In the genomic region with DNA sequence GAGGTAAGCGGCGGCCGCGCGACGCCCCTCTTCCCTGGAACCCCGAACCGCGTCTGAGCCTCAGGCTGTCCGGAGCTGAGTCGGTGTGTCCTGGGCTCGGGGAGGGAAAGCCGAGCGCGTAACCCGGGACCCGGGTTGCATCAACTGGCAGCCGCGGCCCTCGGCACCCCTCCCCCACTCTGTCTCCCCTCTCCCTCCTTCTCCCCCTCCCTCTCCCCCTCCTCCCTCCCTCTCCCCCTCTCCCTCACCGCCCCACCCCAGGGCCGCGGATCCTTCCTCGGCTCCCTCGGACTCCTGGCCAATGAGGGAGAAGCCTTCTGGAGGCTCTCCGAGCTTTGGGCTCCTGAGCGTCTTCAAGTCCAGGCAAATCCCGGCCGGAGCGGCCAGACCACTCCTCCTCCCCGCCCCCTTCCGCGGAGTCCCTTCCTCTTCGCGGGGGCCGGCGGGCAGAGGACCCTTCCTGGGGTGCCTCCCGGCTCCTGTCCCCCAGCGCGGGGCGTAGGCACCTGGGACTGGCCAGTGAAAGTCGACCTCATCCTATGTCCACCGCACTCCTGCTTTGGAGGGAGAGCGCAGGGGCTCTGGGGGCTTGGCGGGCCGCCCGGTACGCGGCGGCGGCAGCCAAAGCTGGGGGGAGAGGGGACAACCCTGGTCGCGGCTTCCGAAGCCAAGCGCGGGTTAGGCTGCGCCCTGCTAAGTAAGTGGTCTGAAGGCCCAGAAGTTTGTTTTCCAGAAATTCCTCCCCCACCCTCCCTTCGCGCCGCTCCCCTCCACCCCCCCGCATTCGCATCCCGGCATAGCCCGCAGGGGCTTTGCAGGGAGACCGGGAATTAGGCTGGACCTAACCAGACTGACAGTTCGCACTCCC, we compare ENCODE assay signal across 8 cellular contexts. TPM values are rescaled to one million over a fixed set of nuclear protein-coding genes. Genes with fewer than 3 reads are reported as not detected.
DNase-seq lines count a peak whose midpoint lies in the region; ATAC-seq and TF ChIP-seq lines count a peak whose summit lies in the region.

No MANE protein-coding gene starts in this region.

- peak overlapping the region; percentile 71 to 99 (median 96) for H3K27ac ChIP-seq in gastroesophageal sphincter

- no peak for TF ChIP-seq POLR2A in gastroesophageal sphincter (IDR thresholded peaks at IDR 0.05)

- H3K9me3 Mint-ChIP-seq in neural crest cell, result no peaks in the 10 kb centered on the region

- TF ChIP-seq CTCF in GM20000 (IDR thresholded peaks at IDR 0.05; ENCODE audit: extremely low read depth, missing control alignments) (no peak), gastroesophageal sphincter (IDR thresholded peaks at IDR 0.05) (no peak), neural crest cell (conservative IDR thresholded peaks at IDR 0.05) (no peak)

- WGBS in gastroesophageal sphincter (ENCODE audit: low coverage in 1 of 2), 2 donors, result 0% methylated on average over 1 of the region's 66 CpGs; no CpG with 5 or more reads in 1 of the 2 donors

- peaks cover 0 to 42% (median 10%) of the 10 kb centered on the region in 3 donors for H3K4me1 ChIP-seq in gastroesophageal sphincter

- H3K36me3 ChIP-seq in gastroesophageal sphincter, result no peaks in the 10 kb centered on the region

- no peaks in the 10 kb centered on the region for H3K9me3 ChIP-seq in gastroesophageal sphincter

- peak overlapping the region; percentile 88 for H3K4me3 Mint-ChIP-seq in neural crest cell

- no peak overlapping the region for H3K27ac Mint-ChIP-seq in neural crest cell (ENCODE audit: unreplicated experiment)

- no peaks in the 10 kb centered on the region for H3K36me3 Mint-ChIP-seq in neural crest cell (ENCODE audit: low read depth)

- peak overlapping the region; percentile 62 to 77 for H3K4me3 ChIP-seq in gastroesophageal sphincter

- H3K27me3 Mint-ChIP-seq in neural crest cell (ENCODE audit: low read depth), result no peaks in the 10 kb centered on the region

- ATAC-seq in gastroesophageal sphincter (peak; percentile 76), GM18909 (IDR thresholded peaks at IDR 0.05; ENCODE audit: poor library complexity, unreplicated experiment) (no peak), HG02973 (IDR thresholded peaks at IDR 0.05; ENCODE audit: unreplicated experiment) (no peak)

- no peaks in the 10 kb centered on the region for H3K27me3 ChIP-seq in gastroesophageal sphincter

- DNase-seq in AG08396 (ENCODE audit: low spot score) (peak; percentile 82), GM20000 (ENCODE audit: low spot score) (peak; percentile 39), NCI-H510A (lab: John Stamatoyannopoulos, UW) (peak; percentile 70), neural crest cell (ENCODE audit: low read depth, low spot score) (peak; percentile 71)
- DNase-seq in activated naive CD4-positive, alpha-beta T cell treated with anti-CD3 and anti-CD28 coated beads, Interleukin-2, amount 50 U/mL, for 16 hours, result peak; percentile 60

- TF ChIP-seq EP300 in gastroesophageal sphincter (IDR thresholded peaks at IDR 0.05), result no peak

- peaks cover 25% of the 10 kb centered on the region for H3K4me1 Mint-ChIP-seq in neural crest cell

RNA-seq across cellular contexts. Expression of gene SESN2, which starts 0.9 kb away (rescaled TPM):
- 1 to 10 TPM; 7.7 to 10.0 (median 8.3) TPM for total RNA-seq in gastroesophageal sphincter
- total RNA-seq in neural crest cell, result 20.2 and 20.6 TPM in 2 replicates

RNA-seq across cellular contexts. Expression of gene ATP5IF1, which starts 24.2 kb away (rescaled TPM):
- total RNA-seq in gastroesophageal sphincter, result 100 to 1,000 TPM; 125 to 266 (median 157) TPM
- total RNA-seq in neural crest cell, result 125 and 127 TPM in 2 replicates

RNA-seq across cellular contexts. Expression of gene DNAJC8, which starts 27.3 kb away (rescaled TPM):
- total RNA-seq in gastroesophageal sphincter (10 to 100 TPM; 68.4 to 90.3 (median 80.5) TPM), neural crest cell (132 and 138 TPM in 2 replicates)
